Comparison of ENCODE assay signal across 32 cellular contexts in the genomic region with DNA sequence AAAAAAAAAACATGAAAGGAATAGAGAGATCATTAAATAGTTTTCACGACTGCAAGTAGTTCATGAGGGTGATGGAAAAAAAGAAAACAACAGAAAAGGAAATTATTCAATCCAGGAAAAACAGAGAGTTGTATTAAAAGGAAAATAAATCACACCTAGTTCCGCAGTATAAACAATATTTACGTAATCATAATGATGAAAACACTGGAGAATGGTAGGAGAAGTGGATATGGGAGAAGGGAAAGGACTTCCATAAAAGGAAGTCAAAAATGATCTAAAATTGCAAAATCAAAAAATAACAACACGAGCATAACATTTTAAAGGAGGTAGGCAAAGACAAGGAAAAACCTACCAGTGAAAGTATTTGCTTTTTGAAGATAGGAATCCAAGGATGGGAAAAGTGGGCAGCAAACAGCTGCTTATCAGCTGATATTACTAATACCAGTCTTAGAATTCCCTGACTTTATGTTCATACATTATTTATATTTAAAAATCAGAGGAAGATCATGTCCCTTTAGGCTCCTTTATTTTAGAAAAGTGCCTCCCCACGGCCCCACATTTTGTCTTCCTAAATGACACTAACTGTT.
"Had no signal": no experiment of that assay in that cellular context is flagged by ENCODE, and none has a peak within 500 bp of the region (broad histone marks: within the 10 kb centered on the region; RNA-seq: fewer than 3 reads in every experiment).

No MANE protein-coding gene starts in this region.

- H3K9me3 Mint-ChIP-seq: activated B cell treated with CpG ODN at 0.5 μM for 24 hours; activated CD8-positive, alpha-beta T cell treated with anti-CD3 and anti-CD28 coated beads for 36 hours; activated naive CD4-positive, alpha-beta T cell treated with anti-CD3 and anti-CD28 coated beads, Interleukin-2, amount 50 U/mL, for 24 hours; activated naive CD8-positive, alpha-beta T cell treated with anti-CD3 and anti-CD28 coated beads for 36 hours; activated T-cell treated with anti-CD3 and anti-CD28 coated beads, Interleukin-2, amount 50 U/mL, for 4 hours; activated T-helper 17 cell treated with anti-CD3 and anti-CD28 coated beads, Interleukin-2, amount 50 U/mL, for 72 hours; endodermal cell had no signal

- H3K27me3 ChIP-seq: brain microvascular endothelial cell, dorsolateral prefrontal cortex, esophagus muscularis mucosa, foreskin keratinocyte, gastroesophageal sphincter, heart right ventricle, hepatocyte had no signal

- H3K27ac ChIP-seq: brain microvascular endothelial cell, dorsolateral prefrontal cortex, esophagus muscularis mucosa, foreskin keratinocyte, gastroesophageal sphincter, heart right ventricle, hepatocyte, VCaP had no signal

- H3K4me3 ChIP-seq: dorsolateral prefrontal cortex, esophagus muscularis mucosa, gastroesophageal sphincter, heart right ventricle, hepatocyte had no signal

- ATAC-seq: activated CD4-positive, CD25-positive, alpha-beta regulatory T cell treated with anti-CD3 and anti-CD28 coated beads, Interleukin-2, amount 50 U/mL, for 24 hours; activated CD8-positive, alpha-beta T cell treated with anti-CD3 and anti-CD28 coated beads for 36 hours; activated T-cell treated with anti-CD3 and anti-CD28 coated beads, Interleukin-2, amount 50 U/mL, for 4 hours; activated T-helper 17 cell treated with anti-CD3 and anti-CD28 coated beads, Interleukin-2, amount 50 U/mL, for 72 hours; foreskin keratinocyte; gastroesophageal sphincter; heart right ventricle had no signal

- H3K4me2 ChIP-seq: hepatocyte had no signal

- H2AFZ ChIP-seq: hepatocyte had no signal

- H3K27ac Mint-ChIP-seq: activated B cell treated with CpG ODN at 0.5 μM for 24 hours; activated CD8-positive, alpha-beta T cell treated with anti-CD3 and anti-CD28 coated beads for 36 hours; activated naive CD4-positive, alpha-beta T cell treated with anti-CD3 and anti-CD28 coated beads, Interleukin-2, amount 50 U/mL, for 24 hours; activated naive CD8-positive, alpha-beta T cell treated with anti-CD3 and anti-CD28 coated beads for 36 hours; activated T-helper 17 cell treated with anti-CD3 and anti-CD28 coated beads, Interleukin-2, amount 50 U/mL, for 72 hours; endodermal cell had no signal

- H3K36me3 ChIP-seq: brain microvascular endothelial cell had no signal

- H3K4me1 Mint-ChIP-seq: activated B cell treated with CpG ODN at 0.5 μM for 24 hours; activated naive CD4-positive, alpha-beta T cell treated with anti-CD3 and anti-CD28 coated beads, Interleukin-2, amount 50 U/mL, for 24 hours; activated naive CD8-positive, alpha-beta T cell treated with anti-CD3 and anti-CD28 coated beads for 36 hours; activated T-helper 17 cell treated with anti-CD3 and anti-CD28 coated beads, Interleukin-2, amount 50 U/mL, for 72 hours; endodermal cell had no signal

- H3K27me3 Mint-ChIP-seq: activated B cell treated with CpG ODN at 0.5 μM for 24 hours; activated CD8-positive, alpha-beta T cell treated with anti-CD3 and anti-CD28 coated beads for 36 hours; activated naive CD4-positive, alpha-beta T cell treated with anti-CD3 and anti-CD28 coated beads, Interleukin-2, amount 50 U/mL, for 24 hours; activated naive CD8-positive, alpha-beta T cell treated with anti-CD3 and anti-CD28 coated beads for 36 hours; activated T-helper 17 cell treated with anti-CD3 and anti-CD28 coated beads, Interleukin-2, amount 50 U/mL, for 72 hours had no signal

- H3K9me3 ChIP-seq: esophagus muscularis mucosa, gastroesophageal sphincter, heart right ventricle had no signal

- FAIRE-seq: astrocyte, bronchial epithelial cell, colon had no signal

- DNase-seq: activated B cell treated with CpG ODN at 0.5 μM for 24 hours; activated CD4-positive, alpha-beta T cell treated with anti-CD3 and anti-CD28 coated beads for 48 hours; activated CD4-positive, alpha-beta T cell treated with anti-CD3 and anti-CD28 coated beads, Interleukin-2, amount 50 U/mL, for 1 hour; activated CD4-positive, alpha-beta T cell treated with anti-CD3 and anti-CD28 coated beads, Interleukin-2, amount 50 U/mL, for 48 hours; activated CD8-positive, alpha-beta memory T cell treated with anti-CD3 and anti-CD28 coated beads for 24 hours; activated CD8-positive, alpha-beta T cell treated with anti-CD3 and anti-CD28 coated beads for 36 hours; activated effector memory CD4-positive, alpha-beta T cell treated with Interleukin-2 at 50 U/mL for 16 hours; activated gamma-delta T cell treated with Interleukin-2 at 50 U/mL for 16 hours; activated naive CD4-positive, alpha-beta T cell treated with Interleukin-2 at 50 U/mL for 16 hours; activated naive CD8-positive, alpha-beta T cell treated with anti-CD3 and anti-CD28 coated beads for 36 hours; activated T-cell treated with anti-CD3 and anti-CD28 coated beads, Interleukin-2, amount 50 U/mL, for 4 hours; amniotic stem cell; anterior cingulate cortex; brain microvascular endothelial cell; cortex of kidney; dorsolateral prefrontal cortex; effector memory CD4-positive, alpha-beta T cell; endodermal cell; erythroblast; foreskin keratinocyte; heart right ventricle; T-helper 2 cell had no signal

- H3K4me1 ChIP-seq: esophagus muscularis mucosa, foreskin keratinocyte, gastroesophageal sphincter, heart right ventricle had no signal

- H3K4me3 Mint-ChIP-seq: activated B cell treated with CpG ODN at 0.5 μM for 24 hours; activated CD8-positive, alpha-beta T cell treated with anti-CD3 and anti-CD28 coated beads for 36 hours; activated naive CD4-positive, alpha-beta T cell treated with anti-CD3 and anti-CD28 coated beads, Interleukin-2, amount 50 U/mL, for 24 hours; activated naive CD8-positive, alpha-beta T cell treated with anti-CD3 and anti-CD28 coated beads for 36 hours; activated T-cell treated with anti-CD3 and anti-CD28 coated beads, Interleukin-2, amount 50 U/mL, for 4 hours; activated T-helper 17 cell treated with anti-CD3 and anti-CD28 coated beads, Interleukin-2, amount 50 U/mL, for 72 hours; endodermal cell had no signal

- H3K79me2 ChIP-seq: hepatocyte had no signal
